ENCODE assay signal across 14 cellular contexts in the genomic region with DNA sequence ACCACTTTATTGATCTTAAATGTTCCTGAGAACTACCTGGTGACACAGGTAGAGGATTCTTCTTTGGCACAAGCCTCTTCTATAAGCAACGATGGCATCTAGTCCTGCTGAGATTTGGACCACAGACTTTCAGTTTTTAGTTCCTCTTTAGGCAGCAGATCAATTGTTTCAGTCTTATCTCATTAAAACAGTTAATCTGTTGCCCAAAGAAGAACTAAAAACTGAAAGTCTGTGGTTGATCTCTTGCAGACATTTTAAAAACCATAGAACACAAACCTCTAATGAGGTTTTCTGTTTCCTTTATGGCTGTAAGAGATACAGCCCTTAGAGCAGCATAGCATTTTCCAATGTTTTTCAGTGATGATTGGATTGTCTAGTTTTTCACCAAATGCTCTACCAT.
DNase-seq lines count a peak whose midpoint lies in the region; ATAC-seq lines count a peak whose summit lies in the region.
"Had no signal": no experiment of that assay in that cellular context is flagged by ENCODE, and none has a peak within 500 bp of the region (broad histone marks: within the 10 kb centered on the region; RNA-seq: fewer than 3 reads in every experiment).

No MANE protein-coding gene starts in this region.

- H3K36me3 Mint-ChIP-seq in activated CD4-positive, alpha-beta memory T cell treated with anti-CD3 and anti-CD28 coated beads, Interleukin-2, amount 10 ng/mL, durations not matched to agents 7 days and 5 days (ENCODE audit: low read depth): no peaks in the 10 kb centered on the region
- H3K36me3 Mint-ChIP-seq in activated naive CD8-positive, alpha-beta T cell treated with anti-CD3 and anti-CD28 coated beads, Interleukin-2, amount 50 U/mL, for 24 hours (ENCODE audit: low read depth): no peaks in the 10 kb centered on the region
- H3K36me3 Mint-ChIP-seq: activated CD8-positive, alpha-beta memory T cell treated with anti-CD3 and anti-CD28 coated beads, Interleukin-2, amount 10 ng/mL, durations not matched to agents 7 days and 5 days had no signal

- H3K27ac Mint-ChIP-seq in activated CD4-positive, alpha-beta memory T cell treated with anti-CD3 and anti-CD28 coated beads, Interleukin-2, amount 10 ng/mL, durations not matched to agents 7 days and 5 days: no peak overlapping the region
- H3K27ac Mint-ChIP-seq in activated naive CD8-positive, alpha-beta T cell treated with anti-CD3 and anti-CD28 coated beads, Interleukin-2, amount 50 U/mL, for 24 hours: no peak overlapping the region
- H3K27ac Mint-ChIP-seq: activated CD8-positive, alpha-beta memory T cell treated with anti-CD3 and anti-CD28 coated beads, Interleukin-2, amount 10 ng/mL, durations not matched to agents 7 days and 5 days; HFFc6 had no signal

- no peaks in the 10 kb centered on the region for H3K27me3 Mint-ChIP-seq in activated CD4-positive, alpha-beta memory T cell treated with anti-CD3 and anti-CD28 coated beads, Interleukin-2, amount 10 ng/mL, durations not matched to agents 7 days and 5 days
- H3K27me3 Mint-ChIP-seq in activated naive CD8-positive, alpha-beta T cell treated with anti-CD3 and anti-CD28 coated beads, Interleukin-2, amount 50 U/mL, for 24 hours: no peaks in the 10 kb centered on the region

- peak; percentile 98 for ATAC-seq in GM18498 (IDR thresholded peaks at IDR 0.05; ENCODE audit: unreplicated experiment)
- ATAC-seq in GM19452 (IDR thresholded peaks at IDR 0.05; ENCODE audit: unreplicated experiment): peak; percentile 89
- ATAC-seq in HG02870 (IDR thresholded peaks at IDR 0.05; ENCODE audit: unreplicated experiment): peak; percentile 85
- peak; percentile 92 for ATAC-seq in HG03521 (IDR thresholded peaks at IDR 0.05; ENCODE audit: unreplicated experiment)
- no peak for ATAC-seq in activated naive CD8-positive, alpha-beta T cell treated with anti-CD3 and anti-CD28 coated beads, Interleukin-2, amount 50 U/mL, for 24 hours
- ATAC-seq: activated CD8-positive, alpha-beta memory T cell treated with anti-CD3 and anti-CD28 coated beads, Interleukin-2, amount 10 ng/mL, durations not matched to agents 7 days and 5 days had no signal

- no peak for DNase-seq in activated CD4-positive, alpha-beta memory T cell treated with anti-CD3 and anti-CD28 coated beads, Interleukin-2, amount 10 ng/mL, durations not matched to agents 7 days and 5 days
- no peak for DNase-seq in stimulated activated CD4-positive, alpha-beta T cell treated with anti-CD3 and anti-CD28 coated beads, Interleukin-4, amount 100 ng/mL, for 24 hours
- DNase-seq in activated T-cell treated with anti-CD3 and anti-CD28 coated beads for 4 hours: no peak
- DNase-seq in activated naive CD8-positive, alpha-beta T cell treated with anti-CD3 and anti-CD28 coated beads, Interleukin-2, amount 50 U/mL, for 24 hours: no peak
- DNase-seq: activated CD8-positive, alpha-beta memory T cell treated with anti-CD3 and anti-CD28 coated beads, Interleukin-2, amount 10 ng/mL, durations not matched to agents 7 days and 5 days; aorta; HFFc6; MG63; SW 1271; upper lobe of left lung had no signal

- CTCF ChIA-PET in activated CD4-positive, alpha-beta memory T cell treated with anti-CD3 and anti-CD28 coated beads, Interleukin-2, amount 10 ng/mL, durations not matched to agents 7 days and 5 days (lab: Charles Lee): no interaction called here

- no peak overlapping the region for H3K4me3 Mint-ChIP-seq in activated CD4-positive, alpha-beta memory T cell treated with anti-CD3 and anti-CD28 coated beads, Interleukin-2, amount 10 ng/mL, durations not matched to agents 7 days and 5 days
- H3K4me3 Mint-ChIP-seq in activated naive CD8-positive, alpha-beta T cell treated with anti-CD3 and anti-CD28 coated beads, Interleukin-2, amount 50 U/mL, for 24 hours: no peak overlapping the region
- H3K4me3 Mint-ChIP-seq: activated CD8-positive, alpha-beta memory T cell treated with anti-CD3 and anti-CD28 coated beads, Interleukin-2, amount 10 ng/mL, durations not matched to agents 7 days and 5 days; HFFc6 had no signal

- H3K4me1 Mint-ChIP-seq in activated CD4-positive, alpha-beta memory T cell treated with anti-CD3 and anti-CD28 coated beads, Interleukin-2, amount 10 ng/mL, durations not matched to agents 7 days and 5 days: no peaks in the 10 kb centered on the region
- H3K4me1 Mint-ChIP-seq in activated naive CD8-positive, alpha-beta T cell treated with anti-CD3 and anti-CD28 coated beads, Interleukin-2, amount 50 U/mL, for 24 hours: no peaks in the 10 kb centered on the region
- H3K4me1 Mint-ChIP-seq: activated CD8-positive, alpha-beta memory T cell treated with anti-CD3 and anti-CD28 coated beads, Interleukin-2, amount 10 ng/mL, durations not matched to agents 7 days and 5 days had no signal

- POLR2A ChIA-PET in activated CD4-positive, alpha-beta memory T cell treated with anti-CD3 and anti-CD28 coated beads, Interleukin-2, amount 10 ng/mL, durations not matched to agents 7 days and 5 days (lab: Charles Lee): no interaction called here

- peaks cover 2% of the 10 kb centered on the region for H3K9me3 Mint-ChIP-seq in activated CD4-positive, alpha-beta memory T cell treated with anti-CD3 and anti-CD28 coated beads, Interleukin-2, amount 10 ng/mL, durations not matched to agents 7 days and 5 days
- peaks cover 13% of the 10 kb centered on the region for H3K9me3 Mint-ChIP-seq in activated naive CD8-positive, alpha-beta T cell treated with anti-CD3 and anti-CD28 coated beads, Interleukin-2, amount 50 U/mL, for 24 hours
- H3K9me3 Mint-ChIP-seq: HFFc6 had no signal
